12 cellular contexts compared by ENCODE assay signal in the genomic region with DNA sequence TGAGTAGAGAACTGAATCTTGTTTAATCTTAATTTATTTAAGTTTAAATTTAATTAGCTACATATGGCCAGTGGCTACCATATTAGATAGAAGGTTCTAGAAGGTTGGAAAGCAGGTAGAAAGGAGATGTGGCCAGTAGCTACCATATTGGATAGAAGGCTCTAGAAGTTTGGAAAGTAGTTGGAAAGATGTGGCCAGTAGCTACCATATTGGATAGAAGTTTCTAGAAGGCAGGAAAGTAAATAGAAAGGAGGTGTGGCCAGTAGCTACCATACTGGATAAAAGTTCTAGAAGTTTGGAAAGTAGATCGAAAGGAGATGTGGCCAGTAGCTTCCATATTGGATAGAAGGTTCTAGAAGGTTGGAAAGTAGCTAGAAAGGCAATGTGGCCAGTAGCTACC. TPM values are rescaled to one million over a fixed set of nuclear protein-coding genes. Genes with fewer than 3 reads are reported as not detected.
"Had no signal": no experiment of that assay in that cellular context is flagged by ENCODE, and none has a peak within 500 bp of the region (broad histone marks: within the 10 kb centered on the region; RNA-seq: fewer than 3 reads in every experiment).

No MANE protein-coding gene starts in this region.

- H3K27ac Mint-ChIP-seq: HFFc6 had no signal

- H3K9ac ChIP-seq: GM23248, KMS-11 had no signal

- DNase-seq: GM23248, GOT3, HFFc6, KBM-7 had no signal

- H3K4me3 ChIP-seq: GM23248, HAP-1 had no signal

- H3K9me3 ChIP-seq: HAP-1 had no signal

- H3K9me3 Mint-ChIP-seq: HFFc6, IgD-negative memory B cell had no signal

- H3K36me3 ChIP-seq: HAP-1 had no signal

- H2AFZ ChIP-seq: GM23248 had no signal

- H3K4me1 ChIP-seq: HAP-1 had no signal

- ATAC-seq: HCT116 had no signal

- H3K4me3 Mint-ChIP-seq: HFFc6, IgD-negative memory B cell had no signal

- H3K27me3 Mint-ChIP-seq: IgD-negative memory B cell had no signal

- H3K27ac ChIP-seq: GM23248, KMS-11 had no signal

- H3K4me2 ChIP-seq: KMS-11 had no signal

- FAIRE-seq: HTR-8/SVneo had no signal

RNA-seq across cellular contexts. Expression of gene CRYBA4, which starts 2.2 kb away (rescaled TPM):
- total RNA-seq: GM23248, H4, H7, HFFc6, HT-29 had no signal
- polyA plus RNA-seq: GM23248, IgD-negative memory B cell had no signal

RNA-seq across cellular contexts. Expression of gene CRYBB1, which starts 6.2 kb away (rescaled TPM):
- total RNA-seq: GM23248, H4, HFFc6, HT-29 had no signal
- polyA plus RNA-seq: GM23248 had no signal
